Comparison of ENCODE assay signal across 18 cellular contexts in the genomic region with DNA sequence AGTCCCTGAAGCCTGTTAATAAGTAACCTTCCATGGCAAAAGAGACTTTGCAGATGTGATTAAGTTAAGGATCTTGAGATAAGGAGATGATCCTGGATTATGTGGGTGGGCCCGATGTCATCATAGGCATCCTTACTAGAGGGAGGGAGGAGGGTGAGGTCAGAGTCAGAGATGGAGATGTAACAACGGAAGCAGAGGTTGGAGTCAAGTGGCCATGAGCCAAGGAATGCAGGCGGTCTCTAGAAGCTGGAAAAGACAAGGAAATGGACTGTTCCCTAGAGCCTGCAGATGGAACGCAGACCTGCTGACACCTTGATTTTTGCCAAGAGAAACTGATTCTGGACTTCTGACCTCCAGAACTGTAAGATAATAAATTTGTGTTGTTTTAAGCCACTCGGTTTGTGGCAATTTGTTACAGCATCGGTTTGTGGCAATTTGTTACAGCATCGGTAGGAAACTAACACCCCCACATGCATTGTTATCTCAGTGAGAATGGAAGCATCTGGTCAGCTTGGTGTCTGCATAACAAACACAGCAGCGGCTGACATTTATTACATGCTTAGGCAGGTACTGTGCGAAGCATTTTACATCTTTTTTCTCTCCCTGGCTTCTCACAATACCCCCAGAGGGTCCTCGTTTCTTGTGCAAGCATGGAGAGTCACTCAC. TPM values are rescaled to one million over a fixed set of nuclear protein-coding genes. Genes with fewer than 3 reads are reported as not detected.
DNase-seq lines count a peak whose midpoint lies in the region; ATAC-seq, FAIRE-seq and TF ChIP-seq lines count a peak whose summit lies in the region.
"Had no signal": no experiment of that assay in that cellular context is flagged by ENCODE, and none has a peak within 500 bp of the region (broad histone marks: within the 10 kb centered on the region; RNA-seq: fewer than 3 reads in every experiment).

No MANE protein-coding gene starts in this region.

- H3K4me3 ChIP-seq in fibroblast of pulmonary artery (replicated peaks; ENCODE audit: low read depth, low read length) = no peak overlapping the region
- H3K4me3 ChIP-seq: esophagus muscularis mucosa had no signal

- H3K9me3 Mint-ChIP-seq in stimulated activated memory B cell treated with anti-CD40 and anti-IgM and Interleukin-4, amounts not matched to agents 10 μg/mL and 1 μg/mL and 100 μg/mL, for 72 hours = no peaks in the 10 kb centered on the region
- H3K9me3 Mint-ChIP-seq: activated naive CD8-positive, alpha-beta T cell treated with anti-CD3 and anti-CD28 coated beads for 36 hours had no signal

- peaks cover 24% of the 10 kb centered on the region for H3K4me1 Mint-ChIP-seq in stimulated activated memory B cell treated with anti-CD40 and anti-IgM and Interleukin-4, amounts not matched to agents 10 μg/mL and 1 μg/mL and 100 μg/mL, for 72 hours

- H3K4me3 Mint-ChIP-seq in stimulated activated memory B cell treated with anti-CD40 and anti-IgM and Interleukin-4, amounts not matched to agents 10 μg/mL and 1 μg/mL and 100 μg/mL, for 72 hours = no peak overlapping the region
- H3K4me3 Mint-ChIP-seq: activated naive CD8-positive, alpha-beta T cell treated with anti-CD3 and anti-CD28 coated beads for 36 hours had no signal

- no peak for ATAC-seq in HG03354 (IDR thresholded peaks at IDR 0.05; ENCODE audit: poor library complexity, severe bottlenecking, unreplicated experiment)
- no peak for ATAC-seq in stimulated activated memory B cell treated with anti-CD40 and anti-IgM and Interleukin-4, amounts not matched to agents 10 μg/mL and 1 μg/mL and 100 μg/mL, for 72 hours
- ATAC-seq: activated CD4-positive, CD25-positive, alpha-beta regulatory T cell treated with anti-CD3 and anti-CD28 coated beads, Interleukin-2, amount 50 U/mL, for 24 hours; Panc1 had no signal

- H3K27me3 Mint-ChIP-seq in stimulated activated memory B cell treated with anti-CD40 and anti-IgM and Interleukin-4, amounts not matched to agents 10 μg/mL and 1 μg/mL and 100 μg/mL, for 72 hours = no peaks in the 10 kb centered on the region
- H3K27me3 Mint-ChIP-seq: activated naive CD8-positive, alpha-beta T cell treated with anti-CD3 and anti-CD28 coated beads for 36 hours had no signal

- peak; percentile 85 for FAIRE-seq in RCC 7860 (lab: Jason Lieb, UNC)
- FAIRE-seq: colon had no signal

- no peak for TF ChIP-seq CTCF in fibroblast of pulmonary artery (IDR thresholded peaks at IDR 0.05; ENCODE audit: low read length, missing control alignments)

- DNase-seq in Caki2 (ENCODE audit: low read depth) (peak; percentile 84), RCC 7860 (ENCODE audit: low spot score) (peak; percentile 73), fibroblast of pulmonary artery (ENCODE audit: low read depth) (peak; percentile 87), mucosa of gallbladder (ENCODE audit: low spot score) (peak; percentile 23)
- no peak for DNase-seq in stimulated activated naive CD4-positive, alpha-beta T cell (lab: John Stamatoyannopoulos, UW)
- DNase-seq in activated effector memory CD4-positive, alpha-beta T cell treated with anti-CD3 and anti-CD28 coated beads, Interleukin-2, amount 50 U/mL, for 16 hours = no peak
- DNase-seq: activated naive CD8-positive, alpha-beta T cell treated with anti-CD3 and anti-CD28 coated beads for 36 hours; DMS53; NCI-H446; stimulated activated CD4-positive, alpha-beta T cell treated with anti-CD3 and anti-CD28 coated beads, Interleukin-12 subunit alpha, Interleukin-12 subunit beta, amount 100 ng/mL, for 4 hours had no signal

- in situ Hi-C loops in Caki2 (cut with HindIII; ENCODE audit: low pct_unique_long_range_greater_than_20kb, low sequenced_read_pairs) = no loop called here

- peaks cover 10% of the 10 kb centered on the region for H3K36me3 Mint-ChIP-seq in stimulated activated memory B cell treated with anti-CD40 and anti-IgM and Interleukin-4, amounts not matched to agents 10 μg/mL and 1 μg/mL and 100 μg/mL, for 72 hours

- H3K27ac Mint-ChIP-seq in stimulated activated memory B cell treated with anti-CD40 and anti-IgM and Interleukin-4, amounts not matched to agents 10 μg/mL and 1 μg/mL and 100 μg/mL, for 72 hours = no peak overlapping the region
- H3K27ac Mint-ChIP-seq: activated naive CD8-positive, alpha-beta T cell treated with anti-CD3 and anti-CD28 coated beads for 36 hours had no signal

RNA-seq across cellular contexts. Expression of a gene that starts 55.6 kb away (rescaled TPM):
- total RNA-seq in Caki2 (2014; rRNA removed; shearing (Covaris generic); ENCODE audit: low replicate concordance) = not detected in 2 replicates
- 0.43 TPM for total RNA-seq in mucosa of gallbladder
- total RNA-seq: activated naive CD8-positive, alpha-beta T cell treated with anti-CD3 and anti-CD28 coated beads for 36 hours; subcutaneous adipose tissue; T-helper 1 cell treated with Interleukin-12 subunit alpha and Interleukin-12 subunit beta and Interleukin-4 antibody, amounts not matched to agents 30 ng/mL and 1 ng/mL, for 36 hours had no signal

Comparison
In these comparisons a context has a peak if more than half of its experiments do, and no peak if none do; other contexts are left out.
1. DNase-seq: peak in Caki2 (single experiment), RCC 7860 (single experiment), fibroblast of pulmonary artery (single experiment) and mucosa of gallbladder (single experiment); none in stimulated activated naive CD4-positive, alpha-beta T cell (0 of 6) and activated effector memory CD4-positive, alpha-beta T cell treated with anti-CD3 and anti-CD28 coated beads, Interleukin-2, amount 50 U/mL, for 16 hours (single experiment).